Comparison of ENCODE assay signal across 9 cellular contexts in genomic region chr11:33832676-33833075, GRCh38. TPM values are rescaled to one million over a fixed set of nuclear protein-coding genes. Genes with fewer than 3 reads are reported as not detected.
"Had no signal": no experiment of that assay in that cellular context is flagged by ENCODE, and none has a peak within 500 bp of the region (broad histone marks: within the 10 kb centered on the region; RNA-seq: fewer than 3 reads in every experiment).

No MANE protein-coding gene starts in this region.

- ATAC-seq: GM12878 had no signal

- FAIRE-seq: G401.6, GM12878, GM12891, GM12892, GM18507, GM19239 had no signal

- H3K4me3 ChIP-seq: GM12878 had no signal

- DNase-seq: GDM1, GF-D8 had no signal

RNA-seq across cellular contexts. Expression of gene LMO2, which starts 59.2 kb away (rescaled TPM):
- total RNA-seq: G401 had no signal
